ENCODE assay signal across 28 cellular contexts in the genomic region with DNA sequence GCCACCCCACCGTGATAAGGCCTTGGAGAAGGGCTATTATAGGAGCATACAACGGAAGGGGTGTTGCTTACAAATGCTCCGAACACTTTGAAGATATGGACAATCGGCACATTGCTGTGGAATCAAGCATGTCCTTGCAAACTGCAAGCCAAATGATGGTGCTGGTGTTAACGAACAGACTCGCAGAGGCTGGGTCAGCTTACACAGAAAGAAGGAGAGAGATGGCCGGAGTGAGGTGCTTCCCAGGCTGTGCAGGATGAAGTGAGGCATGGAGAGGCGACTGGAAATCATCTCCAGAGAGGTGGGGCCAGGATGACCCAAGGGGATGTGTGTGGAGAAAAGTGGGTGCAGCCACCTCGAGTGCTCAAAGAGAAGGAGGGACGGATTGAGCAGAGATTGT.
"Had no signal": no experiment of that assay in that cellular context is flagged by ENCODE, and none has a peak within 500 bp of the region (broad histone marks: within the 10 kb centered on the region; RNA-seq: fewer than 3 reads in every experiment).

No MANE protein-coding gene starts in this region.

- H3K27ac Mint-ChIP-seq: activated B cell treated with CpG ODN at 0.5 μM for 24 hours; activated CD8-positive, alpha-beta T cell treated with anti-CD3 and anti-CD28 coated beads for 36 hours; activated naive CD4-positive, alpha-beta T cell treated with anti-CD3 and anti-CD28 coated beads for 36 hours; activated naive CD4-positive, alpha-beta T cell treated with anti-CD3 and anti-CD28 coated beads, Interleukin-2, amount 50 U/mL, for 24 hours; activated T-helper 2 cell treated with anti-CD3 and anti-CD28 coated beads, Interferon-gamma antibody, Interleukin-2, Interleukin-4, amounts not matched to agents 10 μg/mL and 5 μg/mL and 100 μg/mL, durations not matched to agents 14 hours and 24 hours and 36 hours; T-cell had no signal

- FAIRE-seq: colon, endometrium, endothelial cell of umbilical vein had no signal

- H3K9me3 ChIP-seq: ascending aorta, gastrocnemius medialis had no signal

- H3K27ac ChIP-seq: ascending aorta, brain microvascular endothelial cell, epithelial cell of prostate, gastrocnemius medialis, WERI-Rb-1 had no signal

- H3K27me3 ChIP-seq: ascending aorta had no signal

- H3K4me1 Mint-ChIP-seq: activated B cell treated with CpG ODN at 0.5 μM for 24 hours; activated naive CD4-positive, alpha-beta T cell treated with anti-CD3 and anti-CD28 coated beads, Interleukin-2, amount 50 U/mL, for 24 hours had no signal

- H3K36me3 Mint-ChIP-seq: activated naive CD4-positive, alpha-beta T cell treated with anti-CD3 and anti-CD28 coated beads, Interleukin-2, amount 50 U/mL, for 24 hours; T-cell had no signal

- H3K4me1 ChIP-seq: ascending aorta, gastrocnemius medialis had no signal

- DNase-seq: activated B cell treated with CpG ODN at 0.5 μM for 24 hours; activated CD4-positive, alpha-beta T cell treated with anti-CD3 and anti-CD28 coated beads for 48 hours; activated CD4-positive, alpha-beta T cell treated with anti-CD3 and anti-CD28 coated beads, Interleukin-2, amount 50 U/mL, for 1 hour; activated CD4-positive, alpha-beta T cell treated with anti-CD3 and anti-CD28 coated beads, Interleukin-2, amount 50 U/mL, for 48 hours; activated CD8-positive, alpha-beta memory T cell treated with anti-CD3 and anti-CD28 coated beads for 24 hours; activated CD8-positive, alpha-beta T cell treated with anti-CD3 and anti-CD28 coated beads for 36 hours; activated effector memory CD4-positive, alpha-beta T cell treated with anti-CD3 and anti-CD28 coated beads, Interleukin-2, amount 50 U/mL, for 16 hours; activated naive CD4-positive, alpha-beta T cell treated with anti-CD3 and anti-CD28 coated beads for 36 hours; activated T-cell treated with anti-CD3 and anti-CD28 coated beads, Interleukin-2, amount 50 U/mL, for 4 hours; amygdala; brain microvascular endothelial cell; caudate nucleus; effector CD8-positive, alpha-beta T cell; foreskin fibroblast; gastrocnemius medialis; SW 1271; T-cell; T1000; WERI-Rb-1 had no signal

- H3K4me3 ChIP-seq: ascending aorta, gastrocnemius medialis had no signal

- H3K36me3 ChIP-seq: ascending aorta, brain microvascular endothelial cell, gastrocnemius medialis, WERI-Rb-1 had no signal

- H3K4me3 Mint-ChIP-seq: activated B cell treated with CpG ODN at 0.5 μM for 24 hours; activated CD8-positive, alpha-beta T cell treated with anti-CD3 and anti-CD28 coated beads for 36 hours; activated naive CD4-positive, alpha-beta T cell treated with anti-CD3 and anti-CD28 coated beads for 36 hours; activated naive CD4-positive, alpha-beta T cell treated with anti-CD3 and anti-CD28 coated beads, Interleukin-2, amount 50 U/mL, for 24 hours; activated T-cell treated with anti-CD3 and anti-CD28 coated beads, Interleukin-2, amount 50 U/mL, for 4 hours; T-cell had no signal

- H3K9me3 Mint-ChIP-seq: activated B cell treated with CpG ODN at 0.5 μM for 24 hours; activated CD8-positive, alpha-beta T cell treated with anti-CD3 and anti-CD28 coated beads for 36 hours; activated naive CD4-positive, alpha-beta T cell treated with anti-CD3 and anti-CD28 coated beads for 36 hours; activated naive CD4-positive, alpha-beta T cell treated with anti-CD3 and anti-CD28 coated beads, Interleukin-2, amount 50 U/mL, for 24 hours; activated T-cell treated with anti-CD3 and anti-CD28 coated beads, Interleukin-2, amount 50 U/mL, for 4 hours; activated T-helper 2 cell treated with anti-CD3 and anti-CD28 coated beads, Interferon-gamma antibody, Interleukin-2, Interleukin-4, amounts not matched to agents 10 μg/mL and 5 μg/mL and 100 μg/mL, durations not matched to agents 14 hours and 24 hours and 36 hours; T-cell; T-helper 1 cell treated with Interleukin-12 subunit alpha and Interleukin-12 subunit beta and Interleukin-4 antibody, amounts not matched to agents 30 μg/mL and 1 μg/mL, for 36 hours had no signal

- ATAC-seq: activated CD4-positive, CD25-positive, alpha-beta regulatory T cell treated with anti-CD3 and anti-CD28 coated beads, Interleukin-2, amount 50 U/mL, for 24 hours; activated CD8-positive, alpha-beta T cell treated with anti-CD3 and anti-CD28 coated beads for 36 hours; activated T-cell treated with anti-CD3 and anti-CD28 coated beads, Interleukin-2, amount 50 U/mL, for 4 hours; gastrocnemius medialis; T-cell had no signal
